11 cellular contexts compared by ENCODE assay signal in genomic region chr19:36151144-36152051, GRCh38. TPM values are rescaled to one million over a fixed set of nuclear protein-coding genes. Genes with fewer than 3 reads are reported as not detected.
DNase-seq lines count a peak whose midpoint lies in the region; ATAC-seq and TF ChIP-seq lines count a peak whose summit lies in the region.
"Had no signal": no experiment of that assay in that cellular context is flagged by ENCODE, and none has a peak within 500 bp of the region (broad histone marks: within the 10 kb centered on the region; RNA-seq: fewer than 3 reads in every experiment).

No MANE protein-coding gene starts in this region.

- DNase-seq in substantia nigra (lab: John Stamatoyannopoulos, UW) (peak in 2 of 49 donors; percentile 41 to 61), NCI-H524 treated with DMSO at 0.1 percent for 48 hours (lab: John Stamatoyannopoulos, UW) (no peak), RPMI8226 (no peak)
- DNase-seq in activated CD4-positive, CD25-positive, alpha-beta regulatory T cell (lab: John Stamatoyannopoulos, UW) = no peak
- DNase-seq: activated T-cell treated with anti-CD3 and anti-CD28 coated beads, Interleukin-2, amount 50 U/mL, for 72 hours; NCI-H2029 had no signal

- POLR2A ChIA-PET in HEK293 (lab: Yijun Ruan, JAX) = interaction anchor here (0.5 to 1.3 kb wide), 5 partner anchors 12 to 1318 kb away, joined by 3 to 9 read pairs (median 3); partner anchors contain the start of genes POLR2I, TBCB and ZNF570

- no peak overlapping the region for H3K9ac ChIP-seq in liver (ENCODE audit: low read depth in 1 of 2, low read length in 2 of 2)

- WGBS in esophagus, 2 donors = 56 to 64% methylated on average over 45 to 47 of the region's 47 CpGs
- WGBS in liver = 80% methylated on average over 47 of the region's 47 CpGs

- H3K9me3 ChIP-seq in HEK293 (ENCODE audit: control insufficient read depth, insufficient read depth, low read depth, low read length) (no peaks in the 10 kb centered on the region), esophagus (ENCODE audit: control insufficient read depth in 2 of 2, insufficient read depth in 1 of 2, low read depth in 1 of 2, low read length in 1 of 2) (no peaks in the 10 kb centered on the region), liver (ENCODE audit: control insufficient read depth in 4 of 4, low read length in 3 of 4) (no peaks in the 10 kb centered on the region)

- H3K36me3 ChIP-seq in HEK293 (ENCODE audit: control insufficient read depth in 2 of 2, insufficient read depth in 1 of 2, low read length in 2 of 2) (peaks cover 57 to 67% of the 10 kb centered on the region in 2 experiments), esophagus (ENCODE audit: control insufficient read depth in 2 of 2, insufficient read depth in 2 of 2, low read length in 1 of 2) (peaks cover 3 to 31% of the 10 kb centered on the region in 2 donors), liver (ENCODE audit: control insufficient read depth in 4 of 4, insufficient read depth in 3 of 4, low read depth in 1 of 4, low read length in 3 of 4) (peaks cover 20 to 41% (median 26%) of the 10 kb centered on the region in 4 donors)

- peaks cover 4% of the 10 kb centered on the region; the same call in 1 of the 2 replicates for H3K4me1 ChIP-seq in HEK293 (ENCODE audit: control insufficient read depth, insufficient read depth, low read length)
- peaks cover 2 to 10% of the 10 kb centered on the region in 2 donors for H3K4me1 ChIP-seq in esophagus (ENCODE audit: control insufficient read depth in 2 of 2, insufficient read depth in 2 of 2, low read length in 1 of 2)
- H3K4me1 ChIP-seq in liver (ENCODE audit: control insufficient read depth in 4 of 4, insufficient read depth in 4 of 4, low read length in 3 of 4) = no peaks in the 10 kb centered on the region

- no peak for TF ChIP-seq CTCF in HEK293 (tag by site-specific recombination; IDR thresholded peaks at IDR 0.05)
- TF ChIP-seq CTCF in liver (IDR thresholded peaks at IDR 0.05; ENCODE audit: low read depth, low read length, missing input control) = no peak

- H3K27me3 ChIP-seq in esophagus (ENCODE audit: control insufficient read depth in 1 of 2, insufficient read depth in 2 of 2, low read length in 2 of 2) (no peaks in the 10 kb centered on the region), liver (ENCODE audit: control insufficient read depth in 4 of 4, insufficient read depth in 4 of 4, low read length in 3 of 4) (no peaks in the 10 kb centered on the region)

- CTCF ChIA-PET in HEK293 (lab: Yijun Ruan, JAX) = interaction anchor here (0.5 to 1.1 kb wide), 2 partner anchors 95 to 220 kb away, joined by 3 read pairs; no protein-coding TSS in a partner anchor

- TF ChIP-seq RAD21 in liver (IDR thresholded peaks at IDR 0.05) = no peak

- H3K27ac ChIP-seq in HEK293 (ENCODE audit: extremely low read depth, low read depth, low read length) (peak overlapping the region; percentile 17; the same call in 1 of the 2 replicates), esophagus (ENCODE audit: low read depth in 2 of 2, low read length in 1 of 2) (peak overlapping the region; percentile 81 to 98), liver (ENCODE audit: low read depth in 1 of 2, low read length in 2 of 2) (peak overlapping the region; percentile 39 to 63), substantia nigra (ENCODE audit: low read depth, low read length, poor library complexity, severe bottlenecking) (peak overlapping the region; percentile 35)

- H3K4me3 ChIP-seq in HEK293 (ENCODE audit: low read depth, low read length) = no peak overlapping the region
- peak overlapping the region; percentile 41 to 45 for H3K4me3 ChIP-seq in esophagus (ENCODE audit: low read depth in 1 of 2, low read length in 2 of 2)
- peak overlapping the region in 1 of 3 donors; percentile 3 for H3K4me3 ChIP-seq in liver (ENCODE audit: low read depth in 1 of 3, low read length in 3 of 3)

- no peak for ATAC-seq in HG02884 (IDR thresholded peaks at IDR 0.05; ENCODE audit: unreplicated experiment)

TF ChIP-seq in HEK293, 187 proteins besides CTCF, POLR2A, EP300 and RAD21 (continues in another document):
- no peak for TF ChIP-seq ZNF324 (tag by site-specific recombination; IDR thresholded peaks at IDR 0.05)
- TF ChIP-seq ZBTB8A (tag by site-specific recombination; IDR thresholded peaks at IDR 0.05) = no peak
- TF ChIP-seq REST (tag by site-specific recombination; IDR thresholded peaks at IDR 0.05) = no peak
- no peak for TF ChIP-seq ZNF16 (tag by site-specific recombination; IDR thresholded peaks at IDR 0.05; ENCODE audit: low read depth)

TF ChIP-seq in liver, 16 proteins besides CTCF, POLR2A, EP300 and RAD21:
- TF ChIP-seq GABPA (IDR thresholded peaks at IDR 0.05 in 1 of 2, conservative IDR thresholded peaks at IDR 0.05 in 1 of 2) = no peak
- TF ChIP-seq SP1 (IDR thresholded peaks at IDR 0.05) = no peak
- TF ChIP-seq EGR1 (IDR thresholded peaks at IDR 0.05; ENCODE audit: low read depth in 2 of 2) = no peak
- TF ChIP-seq JUND (IDR thresholded peaks at IDR 0.05) = no peak
- no peak for TF ChIP-seq NR2F2 (IDR thresholded peaks at IDR 0.05)
- no peak for TF ChIP-seq TAF1 (conservative IDR thresholded peaks at IDR 0.05)
- TF ChIP-seq RXRA (IDR thresholded peaks at IDR 0.05) = no peak
- TF ChIP-seq FOXA2 (IDR thresholded peaks at IDR 0.05) = no peak
- no peak for TF ChIP-seq YY1 (IDR thresholded peaks at IDR 0.05)
- TF ChIP-seq HNF4G (IDR thresholded peaks at IDR 0.05) = no peak
- no peak for TF ChIP-seq HNF4A (conservative IDR thresholded peaks at IDR 0.05)
- TF ChIP-seq, protein P1, sequence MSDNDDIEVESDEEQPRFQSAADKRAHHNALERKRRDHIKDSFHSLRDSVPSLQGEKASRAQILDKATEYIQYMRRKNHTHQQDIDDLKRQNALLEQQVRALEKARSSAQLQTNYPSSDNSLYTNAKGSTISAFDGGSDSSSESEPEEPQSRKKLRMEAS (IDR thresholded peaks at IDR 0.05) = no peak
- TF ChIP-seq ATF3 (IDR thresholded peaks at IDR 0.05) = no peak
- TF ChIP-seq FOXA1 (IDR thresholded peaks at IDR 0.05) = no peak
- no peak for TF ChIP-seq REST (IDR thresholded peaks at IDR 0.05)
TF ChIP-seq in liver: peak in this region for 0.

RNA-seq across cellular contexts. Expression of gene COX7A1, which starts 0.8 kb away (rescaled TPM):
- 10 to 100 TPM; 17.3 to 22.9 TPM for polyA plus RNA-seq in esophagus
- total RNA-seq in liver = under 1 TPM; 0.17 to 0.33 TPM
- polyA plus RNA-seq in liver = 10 to 100 TPM in 1 of 2 donors, 1 to 10 TPM in 1; 2.3 to 11.4 TPM
- total RNA-seq: activated T-cell treated with anti-CD3 and anti-CD28 coated beads, Interleukin-2, amount 50 U/mL, for 72 hours; Daoy had no signal

RNA-seq across cellular contexts. Expression of gene CAPNS1, which starts 11.5 kb away (rescaled TPM):
- polyA plus RNA-seq in esophagus = 1,000 to 10,000 TPM in 1 of 2 donors, 100 to 1,000 TPM in 1; 919 to 1,019 TPM
- total RNA-seq in liver = 100 to 1,000 TPM in 1 of 2 donors, 10 to 100 TPM in 1; 79.5 to 119 TPM
- 100 to 1,000 TPM in 1 of 2 donors, 10 to 100 TPM in 1; 87.2 to 280 TPM for polyA plus RNA-seq in liver

RNA-seq across cellular contexts. Expression of gene TBCB, which starts 36.1 kb away (rescaled TPM):
- polyA plus RNA-seq in esophagus (100 to 1,000 TPM; 100 to 149 TPM), liver (10 to 100 TPM; 36.4 to 61.3 TPM)
- 10 to 100 TPM; 29.8 to 43.2 TPM for total RNA-seq in liver

RNA-seq across cellular contexts. Expression of gene POLR2I, which starts 36.7 kb away (rescaled TPM):
- polyA plus RNA-seq in esophagus (10 to 100 TPM; 66.7 to 77.8 TPM), liver (100 to 1,000 TPM in 1 of 2 donors, 10 to 100 TPM in 1; 40.2 to 110 TPM)
- total RNA-seq in liver = 10 to 100 TPM; 11.4 to 82.1 TPM

RNA-seq across cellular contexts. Expression of gene OVOL3, which starts 40.5 kb away (rescaled TPM):
- polyA plus RNA-seq in esophagus = under 1 TPM in 1 of 2 donors, not detected in 1; 0.16 TPM
- total RNA-seq in liver = not detected
- not detected for polyA plus RNA-seq in liver
- total RNA-seq: Daoy had no signal

Comparison
In these comparisons a context has a peak if more than half of its experiments do, and no peak if none do; other contexts are left out.
1. H3K27ac ChIP-seq: peak in every context shown above with its lines; median percentile 90 in esophagus; 51 in liver; 35 in substantia nigra; 17 in HEK293.